17 cellular contexts compared by ENCODE assay signal in genomic region chr20:51258582-51259175, GRCh38.
DNase-seq lines count a peak whose midpoint lies in the region; ATAC-seq and TF ChIP-seq lines count a peak whose summit lies in the region.
"Had no signal": no experiment of that assay in that cellular context is flagged by ENCODE, and none has a peak within 500 bp of the region (broad histone marks: within the 10 kb centered on the region; RNA-seq: fewer than 3 reads in every experiment).

No MANE protein-coding gene starts in this region.

- TF ChIP-seq CTCF in upper lobe of right lung (IDR thresholded peaks at IDR 0.05) = no peak

- intact Hi-C loops in upper lobe of right lung (cut with DNase I) = no loop called here

- H3K9me2 ChIP-seq in GM23248 (ENCODE audit: insufficient read depth) = no peaks in the 10 kb centered on the region

- 0 out of 2 replicates have a peak overlapping the region, but pooled peaks have one; percentile 25 for H2AFZ ChIP-seq in GM23248
- H2AFZ ChIP-seq: parathyroid adenoma had no signal

- H3K79me2 ChIP-seq in GM23248 (ENCODE audit: insufficient read depth) = no peaks in the 10 kb centered on the region
- H3K79me2 ChIP-seq: parathyroid adenoma had no signal

- no peak overlapping the region for H3K27ac ChIP-seq in GM23248
- H3K27ac ChIP-seq in upper lobe of right lung = no peak overlapping the region
- H3K27ac ChIP-seq: parathyroid adenoma, VCaP had no signal

- peaks cover 7% of the 10 kb centered on the region; the same call in 1 of the 2 replicates for H3K4me1 ChIP-seq in GM23248 (ENCODE audit: insufficient read depth)
- no peaks in the 10 kb centered on the region for H3K4me1 ChIP-seq in upper lobe of right lung
- H3K4me1 ChIP-seq: parathyroid adenoma had no signal

- peak overlapping the region; percentile 21 for H3K4me2 ChIP-seq in GM23248 (ENCODE audit: unreplicated experiment)

- H3K9me3 ChIP-seq in GM23248 (ENCODE audit: low read depth) (no peaks in the 10 kb centered on the region), upper lobe of right lung (no peaks in the 10 kb centered on the region)

- no peak overlapping the region for H3K9ac ChIP-seq in GM23248
- H3K9ac ChIP-seq: parathyroid adenoma had no signal

- H3K4me3 ChIP-seq in GM23248 (no peak overlapping the region), upper lobe of right lung (no peak overlapping the region)
- H3K4me3 ChIP-seq: K562 had no signal

- H3F3A ChIP-seq in GM23248 (ENCODE audit: insufficient read depth) = no peaks in the 10 kb centered on the region

- peak; percentile 51 for DNase-seq in GM23248
- DNase-seq in SW480 (ENCODE audit: low spot score) = peak; percentile 79
- peak; percentile 52 for DNase-seq in iPS-NIHi7 (ENCODE audit: extremely low spot score)
- DNase-seq in upper lobe of right lung = no peak
- DNase-seq in NCI-H524 (lab: John Stamatoyannopoulos, UW) = no peak
- DNase-seq: activated CD8-positive, alpha-beta memory T cell treated with anti-CD3 and anti-CD28 coated beads, Interleukin-2, amount 10 ng/mL, durations not matched to agents 7 days and 5 days; effector CD8-positive, alpha-beta T cell; foreskin fibroblast; GDM1; NCI-H1436; NCI-H446 treated with DMSO at 0.1 percent for 48 hours had no signal

- H4K20me1 ChIP-seq in GM23248 (ENCODE audit: insufficient read depth) = no peaks in the 10 kb centered on the region

- ATAC-seq in upper lobe of right lung (peak; percentile 60), GM18520 (IDR thresholded peaks at IDR 0.05; ENCODE audit: unreplicated experiment) (no peak), HG03439 (IDR thresholded peaks at IDR 0.05; ENCODE audit: unreplicated experiment) (no peak)
- ATAC-seq: activated CD8-positive, alpha-beta memory T cell treated with anti-CD3 and anti-CD28 coated beads, Interleukin-2, amount 10 ng/mL, durations not matched to agents 7 days and 5 days; K562; SK-N-SH treated with all-trans-retinoic acid at 6 μM for 48 hours had no signal

- H3K27me3 ChIP-seq in GM23248 (replicated peaks; ENCODE audit: insufficient read depth) (peaks cover 25% of the 10 kb centered on the region), upper lobe of right lung (peaks cover 6% of the 10 kb centered on the region)

- in situ Hi-C loops in GM23248 (cut with MboI) = no loop called here

- 54 to 56% methylated on average over 3 of the region's 3 CpGs for WGBS in GM23248 (ENCODE audit: low coverage in 1 of 2, low lambda C conversion rate in 2 of 2, missing lambda C conversion rate in 2 of 2), 2 experiments

- H3K36me3 ChIP-seq in GM23248 (ENCODE audit: low read depth) (no peaks in the 10 kb centered on the region), upper lobe of right lung (no peaks in the 10 kb centered on the region)

Comparison
In these comparisons a context has a peak if more than half of its experiments do, and no peak if none do; other contexts are left out.
1. DNase-seq: peak in GM23248 (single experiment), SW480 (single experiment) and iPS-NIHi7 (single experiment); none in upper lobe of right lung (single experiment) and NCI-H524 (0 of 2).